ENCODE assay signal across 1 cellular context in the genomic region with DNA sequence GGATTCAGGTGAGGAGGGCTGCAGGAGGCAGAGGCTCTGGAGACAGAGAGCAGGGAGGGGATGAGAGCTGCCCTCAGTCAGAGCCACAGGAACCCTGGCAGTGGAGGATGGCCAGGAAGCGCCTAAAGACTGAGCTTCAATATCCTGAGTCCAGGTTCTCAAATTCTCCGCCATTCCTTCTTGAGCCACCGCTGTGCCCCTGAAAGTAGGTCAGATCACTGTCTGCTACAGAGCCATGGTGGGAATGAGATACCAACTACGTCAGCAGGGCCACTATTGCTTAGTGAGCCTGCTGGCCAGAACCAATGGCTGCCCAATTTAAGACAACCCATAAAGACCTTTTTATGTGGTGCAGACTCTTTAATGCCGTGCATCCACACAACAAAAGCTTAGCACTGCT.
TF ChIP-seq lines count a peak whose summit lies in the region.

No MANE protein-coding gene starts in this region.

TF ChIP-seq in K562, 482 proteins besides CTCF, POLR2A, EP300 and RAD21 (continued from another document):
- TF ChIP-seq, protein P1, sequence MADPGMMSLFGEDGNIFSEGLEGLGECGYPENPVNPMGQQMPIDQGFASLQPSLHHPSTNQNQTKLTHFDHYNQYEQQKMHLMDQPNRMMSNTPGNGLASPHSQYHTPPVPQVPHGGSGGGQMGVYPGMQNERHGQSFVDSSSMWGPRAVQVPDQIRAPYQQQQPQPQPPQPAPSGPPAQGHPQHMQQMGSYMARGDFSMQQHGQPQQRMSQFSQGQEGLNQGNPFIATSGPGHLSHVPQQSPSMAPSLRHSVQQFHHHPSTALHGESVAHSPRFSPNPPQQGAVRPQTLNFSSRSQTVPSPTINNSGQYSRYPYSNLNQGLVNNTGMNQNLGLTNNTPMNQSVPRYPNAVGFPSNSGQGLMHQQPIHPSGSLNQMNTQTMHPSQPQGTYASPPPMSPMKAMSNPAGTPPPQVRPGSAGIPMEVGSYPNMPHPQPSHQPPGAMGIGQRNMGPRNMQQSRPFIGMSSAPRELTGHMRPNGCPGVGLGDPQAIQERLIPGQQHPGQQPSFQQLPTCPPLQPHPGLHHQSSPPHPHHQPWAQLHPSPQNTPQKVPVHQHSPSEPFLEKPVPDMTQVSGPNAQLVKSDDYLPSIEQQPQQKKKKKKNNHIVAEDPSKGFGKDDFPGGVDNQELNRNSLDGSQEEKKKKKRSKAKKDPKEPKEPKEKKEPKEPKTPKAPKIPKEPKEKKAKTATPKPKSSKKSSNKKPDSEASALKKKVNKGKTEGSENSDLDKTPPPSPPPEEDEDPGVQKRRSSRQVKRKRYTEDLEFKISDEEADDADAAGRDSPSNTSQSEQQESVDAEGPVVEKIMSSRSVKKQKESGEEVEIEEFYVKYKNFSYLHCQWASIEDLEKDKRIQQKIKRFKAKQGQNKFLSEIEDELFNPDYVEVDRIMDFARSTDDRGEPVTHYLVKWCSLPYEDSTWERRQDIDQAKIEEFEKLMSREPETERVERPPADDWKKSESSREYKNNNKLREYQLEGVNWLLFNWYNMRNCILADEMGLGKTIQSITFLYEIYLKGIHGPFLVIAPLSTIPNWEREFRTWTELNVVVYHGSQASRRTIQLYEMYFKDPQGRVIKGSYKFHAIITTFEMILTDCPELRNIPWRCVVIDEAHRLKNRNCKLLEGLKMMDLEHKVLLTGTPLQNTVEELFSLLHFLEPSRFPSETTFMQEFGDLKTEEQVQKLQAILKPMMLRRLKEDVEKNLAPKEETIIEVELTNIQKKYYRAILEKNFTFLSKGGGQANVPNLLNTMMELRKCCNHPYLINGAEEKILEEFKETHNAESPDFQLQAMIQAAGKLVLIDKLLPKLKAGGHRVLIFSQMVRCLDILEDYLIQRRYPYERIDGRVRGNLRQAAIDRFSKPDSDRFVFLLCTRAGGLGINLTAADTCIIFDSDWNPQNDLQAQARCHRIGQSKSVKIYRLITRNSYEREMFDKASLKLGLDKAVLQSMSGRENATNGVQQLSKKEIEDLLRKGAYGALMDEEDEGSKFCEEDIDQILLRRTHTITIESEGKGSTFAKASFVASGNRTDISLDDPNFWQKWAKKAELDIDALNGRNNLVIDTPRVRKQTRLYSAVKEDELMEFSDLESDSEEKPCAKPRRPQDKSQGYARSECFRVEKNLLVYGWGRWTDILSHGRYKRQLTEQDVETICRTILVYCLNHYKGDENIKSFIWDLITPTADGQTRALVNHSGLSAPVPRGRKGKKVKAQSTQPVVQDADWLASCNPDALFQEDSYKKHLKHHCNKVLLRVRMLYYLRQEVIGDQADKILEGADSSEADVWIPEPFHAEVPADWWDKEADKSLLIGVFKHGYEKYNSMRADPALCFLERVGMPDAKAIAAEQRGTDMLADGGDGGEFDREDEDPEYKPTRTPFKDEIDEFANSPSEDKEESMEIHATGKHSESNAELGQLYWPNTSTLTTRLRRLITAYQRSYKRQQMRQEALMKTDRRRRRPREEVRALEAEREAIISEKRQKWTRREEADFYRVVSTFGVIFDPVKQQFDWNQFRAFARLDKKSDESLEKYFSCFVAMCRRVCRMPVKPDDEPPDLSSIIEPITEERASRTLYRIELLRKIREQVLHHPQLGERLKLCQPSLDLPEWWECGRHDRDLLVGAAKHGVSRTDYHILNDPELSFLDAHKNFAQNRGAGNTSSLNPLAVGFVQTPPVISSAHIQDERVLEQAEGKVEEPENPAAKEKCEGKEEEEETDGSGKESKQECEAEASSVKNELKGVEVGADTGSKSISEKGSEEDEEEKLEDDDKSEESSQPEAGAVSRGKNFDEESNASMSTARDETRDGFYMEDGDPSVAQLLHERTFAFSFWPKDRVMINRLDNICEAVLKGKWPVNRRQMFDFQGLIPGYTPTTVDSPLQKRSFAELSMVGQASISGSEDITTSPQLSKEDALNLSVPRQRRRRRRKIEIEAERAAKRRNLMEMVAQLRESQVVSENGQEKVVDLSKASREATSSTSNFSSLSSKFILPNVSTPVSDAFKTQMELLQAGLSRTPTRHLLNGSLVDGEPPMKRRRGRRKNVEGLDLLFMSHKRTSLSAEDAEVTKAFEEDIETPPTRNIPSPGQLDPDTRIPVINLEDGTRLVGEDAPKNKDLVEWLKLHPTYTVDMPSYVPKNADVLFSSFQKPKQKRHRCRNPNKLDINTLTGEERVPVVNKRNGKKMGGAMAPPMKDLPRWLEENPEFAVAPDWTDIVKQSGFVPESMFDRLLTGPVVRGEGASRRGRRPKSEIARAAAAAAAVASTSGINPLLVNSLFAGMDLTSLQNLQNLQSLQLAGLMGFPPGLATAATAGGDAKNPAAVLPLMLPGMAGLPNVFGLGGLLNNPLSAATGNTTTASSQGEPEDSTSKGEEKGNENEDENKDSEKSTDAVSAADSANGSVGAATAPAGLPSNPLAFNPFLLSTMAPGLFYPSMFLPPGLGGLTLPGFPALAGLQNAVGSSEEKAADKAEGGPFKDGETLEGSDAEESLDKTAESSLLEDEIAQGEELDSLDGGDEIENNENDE (IDR thresholded peaks at IDR 0.05; ENCODE audit: low read depth, low read length): no peak
- TF ChIP-seq GABPA (tag; conservative IDR thresholded peaks at IDR 0.05; ENCODE audit: low read depth): no peak
- TF ChIP-seq, protein P2, sequence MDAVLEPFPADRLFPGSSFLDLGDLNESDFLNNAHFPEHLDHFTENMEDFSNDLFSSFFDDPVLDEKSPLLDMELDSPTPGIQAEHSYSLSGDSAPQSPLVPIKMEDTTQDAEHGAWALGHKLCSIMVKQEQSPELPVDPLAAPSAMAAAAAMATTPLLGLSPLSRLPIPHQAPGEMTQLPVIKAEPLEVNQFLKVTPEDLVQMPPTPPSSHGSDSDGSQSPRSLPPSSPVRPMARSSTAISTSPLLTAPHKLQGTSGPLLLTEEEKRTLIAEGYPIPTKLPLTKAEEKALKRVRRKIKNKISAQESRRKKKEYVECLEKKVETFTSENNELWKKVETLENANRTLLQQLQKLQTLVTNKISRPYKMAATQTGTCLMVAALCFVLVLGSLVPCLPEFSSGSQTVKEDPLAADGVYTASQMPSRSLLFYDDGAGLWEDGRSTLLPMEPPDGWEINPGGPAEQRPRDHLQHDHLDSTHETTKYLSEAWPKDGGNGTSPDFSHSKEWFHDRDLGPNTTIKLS (IDR thresholded peaks at IDR 0.05; ENCODE audit: borderline replicate concordance, low read depth): no peak
- TF ChIP-seq, protein P3, sequence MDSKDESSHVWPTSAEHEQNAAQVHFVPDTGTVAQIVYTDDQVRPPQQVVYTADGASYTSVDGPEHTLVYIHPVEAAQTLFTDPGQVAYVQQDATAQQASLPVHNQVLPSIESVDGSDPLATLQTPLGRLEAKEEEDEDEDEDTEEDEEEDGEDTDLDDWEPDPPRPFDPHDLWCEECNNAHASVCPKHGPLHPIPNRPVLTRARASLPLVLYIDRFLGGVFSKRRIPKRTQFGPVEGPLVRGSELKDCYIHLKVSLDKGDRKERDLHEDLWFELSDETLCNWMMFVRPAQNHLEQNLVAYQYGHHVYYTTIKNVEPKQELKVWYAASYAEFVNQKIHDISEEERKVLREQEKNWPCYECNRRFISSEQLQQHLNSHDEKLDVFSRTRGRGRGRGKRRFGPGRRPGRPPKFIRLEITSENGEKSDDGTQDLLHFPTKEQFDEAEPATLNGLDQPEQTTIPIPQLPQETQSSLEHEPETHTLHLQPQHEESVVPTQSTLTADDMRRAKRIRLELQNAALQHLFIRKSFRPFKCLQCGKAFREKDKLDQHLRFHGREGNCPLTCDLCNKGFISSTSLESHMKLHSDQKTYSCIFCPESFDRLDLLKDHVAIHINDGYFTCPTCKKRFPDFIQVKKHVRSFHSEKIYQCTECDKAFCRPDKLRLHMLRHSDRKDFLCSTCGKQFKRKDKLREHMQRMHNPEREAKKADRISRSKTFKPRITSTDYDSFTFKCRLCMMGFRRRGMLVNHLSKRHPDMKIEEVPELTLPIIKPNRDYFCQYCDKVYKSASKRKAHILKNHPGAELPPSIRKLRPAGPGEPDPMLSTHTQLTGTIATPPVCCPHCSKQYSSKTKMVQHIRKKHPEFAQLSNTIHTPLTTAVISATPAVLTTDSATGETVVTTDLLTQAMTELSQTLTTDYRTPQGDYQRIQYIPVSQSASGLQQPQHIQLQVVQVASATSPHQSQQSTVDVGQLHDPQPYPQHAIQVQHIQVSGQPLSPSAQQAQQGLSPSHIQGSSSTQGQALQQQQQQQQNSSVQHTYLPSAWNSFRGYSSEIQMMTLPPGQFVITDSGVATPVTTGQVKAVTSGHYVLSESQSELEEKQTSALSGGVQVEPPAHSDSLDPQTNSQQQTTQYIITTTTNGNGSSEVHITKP (IDR thresholded peaks at IDR 0.05; ENCODE audit: partially characterized antibody): no peak
- no peak for TF ChIP-seq NR3C1 (CRISPR knock-in tag; IDR thresholded peaks at IDR 0.05)
- no peak for TF ChIP-seq ZBTB17 (CRISPR knock-in tag; IDR thresholded peaks at IDR 0.05)
- no peak for TF ChIP-seq HIVEP1 (CRISPR knock-in tag; IDR thresholded peaks at IDR 0.05)
- no peak for TF ChIP-seq SIX5 (IDR thresholded peaks at IDR 0.05; ENCODE audit: borderline replicate concordance in 1 of 2, insufficient read depth in 1 of 2, low read depth in 1 of 2, low read length in 2 of 2)
